1 cellular context compared by ENCODE assay signal in the genomic region with DNA sequence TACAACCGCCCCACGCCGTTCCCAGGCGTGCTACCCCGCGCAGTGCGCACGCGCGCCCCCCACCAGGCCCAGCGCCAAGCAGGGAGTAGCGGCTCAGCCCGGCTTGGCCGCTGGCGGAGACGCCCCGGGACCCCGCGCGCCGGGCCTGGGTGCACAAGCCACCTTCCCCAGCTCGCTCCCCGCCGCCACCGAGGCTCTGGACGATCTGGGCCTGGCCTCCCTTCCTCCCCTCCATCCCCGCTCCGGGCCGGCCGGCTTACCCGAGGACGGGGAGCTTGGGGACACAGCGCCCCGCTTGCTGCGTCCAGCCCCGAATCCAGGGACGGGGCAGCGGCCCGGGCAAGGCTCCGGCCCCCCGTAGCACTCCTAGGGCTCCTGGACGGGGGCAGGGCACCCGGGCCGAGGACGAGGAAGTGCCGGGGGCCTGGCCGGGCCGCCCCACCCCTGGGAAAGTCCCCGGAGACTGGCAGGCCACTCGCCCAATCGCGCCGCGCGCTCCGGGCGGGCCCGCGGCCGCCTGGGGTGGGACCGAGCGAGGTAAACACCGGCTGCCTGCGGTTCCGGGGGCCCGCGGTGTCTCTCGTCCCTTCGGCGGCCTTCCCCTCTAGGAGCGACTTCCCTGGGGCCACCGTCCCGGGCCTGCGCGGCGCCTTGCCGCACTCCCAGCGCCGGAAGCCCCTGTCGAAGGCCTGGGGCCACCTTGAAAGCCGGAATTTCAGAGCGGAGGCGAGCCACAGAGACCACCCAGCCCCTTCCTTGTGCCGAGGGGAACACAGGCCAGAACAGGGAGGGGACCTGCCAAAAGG.
TF ChIP-seq lines count a peak whose summit lies in the region.

A gene with protein sequence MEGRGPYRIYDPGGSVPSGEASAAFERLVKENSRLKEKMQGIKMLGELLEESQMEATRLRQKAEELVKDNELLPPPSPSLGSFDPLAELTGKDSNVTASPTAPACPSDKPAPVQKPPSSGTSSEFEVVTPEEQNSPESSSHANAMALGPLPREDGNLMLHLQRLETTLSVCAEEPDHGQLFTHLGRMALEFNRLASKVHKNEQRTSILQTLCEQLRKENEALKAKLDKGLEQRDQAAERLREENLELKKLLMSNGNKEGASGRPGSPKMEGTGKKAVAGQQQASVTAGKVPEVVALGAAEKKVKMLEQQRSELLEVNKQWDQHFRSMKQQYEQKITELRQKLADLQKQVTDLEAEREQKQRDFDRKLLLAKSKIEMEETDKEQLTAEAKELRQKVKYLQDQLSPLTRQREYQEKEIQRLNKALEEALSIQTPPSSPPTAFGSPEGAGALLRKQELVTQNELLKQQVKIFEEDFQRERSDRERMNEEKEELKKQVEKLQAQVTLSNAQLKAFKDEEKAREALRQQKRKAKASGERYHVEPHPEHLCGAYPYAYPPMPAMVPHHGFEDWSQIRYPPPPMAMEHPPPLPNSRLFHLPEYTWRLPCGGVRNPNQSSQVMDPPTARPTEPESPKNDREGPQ (minus strand): TSS at position 415 of the 806 bp plus-strand sequence. CDS start 15,939 bp downstream, outside the sequence.

TF ChIP-seq in H1, 55 proteins besides CTCF, POLR2A, EP300 and RAD21:
- no peak for TF ChIP-seq GTF2F1 (IDR thresholded peaks at IDR 0.05; ENCODE audit: borderline replicate concordance, low read depth, low read length)
- no peak for TF ChIP-seq BRCA1 (IDR thresholded peaks at IDR 0.05; ENCODE audit: low read depth, low read length)
- TF ChIP-seq KDM4A (IDR thresholded peaks at IDR 0.05; ENCODE audit: low read depth, low read length, severe bottlenecking), result peak; percentile 98
- 0 out of 2 replicates have a peak, but pooled peaks have one; percentile 7 for TF ChIP-seq TEAD4 (IDR thresholded peaks at IDR 0.05; ENCODE audit: low read depth, low read length)
- peak; percentile 20; the same call in 1 of the 2 replicates for TF ChIP-seq GABPA (IDR thresholded peaks at IDR 0.05; ENCODE audit: borderline replicate concordance, insufficient read depth, low read length)
- TF ChIP-seq, protein P1, sequence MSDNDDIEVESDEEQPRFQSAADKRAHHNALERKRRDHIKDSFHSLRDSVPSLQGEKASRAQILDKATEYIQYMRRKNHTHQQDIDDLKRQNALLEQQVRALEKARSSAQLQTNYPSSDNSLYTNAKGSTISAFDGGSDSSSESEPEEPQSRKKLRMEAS (IDR thresholded peaks at IDR 0.05), result 0 out of 2 replicates have a peak, but pooled peaks have one; percentile 8
- peak; percentile 14; the same call in 1 of the 2 replicates for TF ChIP-seq TBP (IDR thresholded peaks at IDR 0.05; ENCODE audit: low read depth, low read length)
- TF ChIP-seq, protein P2, sequence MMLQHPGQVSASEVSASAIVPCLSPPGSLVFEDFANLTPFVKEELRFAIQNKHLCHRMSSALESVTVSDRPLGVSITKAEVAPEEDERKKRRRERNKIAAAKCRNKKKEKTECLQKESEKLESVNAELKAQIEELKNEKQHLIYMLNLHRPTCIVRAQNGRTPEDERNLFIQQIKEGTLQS (IDR thresholded peaks at IDR 0.05; ENCODE audit: insufficient read depth, low read depth, low read length), result no peak
- TF ChIP-seq ASH2L (IDR thresholded peaks at IDR 0.05; ENCODE audit: low read length), result peak; percentile 98
- no peak for TF ChIP-seq EGR1 (IDR thresholded peaks at IDR 0.05; ENCODE audit: borderline replicate concordance, low read depth, low read length)
- peak; percentile 39; the same call in 1 of the 2 replicates for TF ChIP-seq SP2 (IDR thresholded peaks at IDR 0.05; ENCODE audit: low read length)
- TF ChIP-seq CREB1 (IDR thresholded peaks at IDR 0.05), result no peak
- TF ChIP-seq KDM5A (IDR thresholded peaks at IDR 0.05; ENCODE audit: low read length), result no peak
- peak; percentile 41; the same call in 1 of the 2 replicates for TF ChIP-seq NRF1 (IDR thresholded peaks at IDR 0.05; ENCODE audit: low read depth, low read length)
- no peak for TF ChIP-seq TCF12 (IDR thresholded peaks at IDR 0.05; ENCODE audit: low read depth, low read length)
- TF ChIP-seq SP4 (IDR thresholded peaks at IDR 0.05; ENCODE audit: low read length), result 0 out of 2 replicates have a peak, but pooled peaks have one; percentile 11
- TF ChIP-seq, protein P3, sequence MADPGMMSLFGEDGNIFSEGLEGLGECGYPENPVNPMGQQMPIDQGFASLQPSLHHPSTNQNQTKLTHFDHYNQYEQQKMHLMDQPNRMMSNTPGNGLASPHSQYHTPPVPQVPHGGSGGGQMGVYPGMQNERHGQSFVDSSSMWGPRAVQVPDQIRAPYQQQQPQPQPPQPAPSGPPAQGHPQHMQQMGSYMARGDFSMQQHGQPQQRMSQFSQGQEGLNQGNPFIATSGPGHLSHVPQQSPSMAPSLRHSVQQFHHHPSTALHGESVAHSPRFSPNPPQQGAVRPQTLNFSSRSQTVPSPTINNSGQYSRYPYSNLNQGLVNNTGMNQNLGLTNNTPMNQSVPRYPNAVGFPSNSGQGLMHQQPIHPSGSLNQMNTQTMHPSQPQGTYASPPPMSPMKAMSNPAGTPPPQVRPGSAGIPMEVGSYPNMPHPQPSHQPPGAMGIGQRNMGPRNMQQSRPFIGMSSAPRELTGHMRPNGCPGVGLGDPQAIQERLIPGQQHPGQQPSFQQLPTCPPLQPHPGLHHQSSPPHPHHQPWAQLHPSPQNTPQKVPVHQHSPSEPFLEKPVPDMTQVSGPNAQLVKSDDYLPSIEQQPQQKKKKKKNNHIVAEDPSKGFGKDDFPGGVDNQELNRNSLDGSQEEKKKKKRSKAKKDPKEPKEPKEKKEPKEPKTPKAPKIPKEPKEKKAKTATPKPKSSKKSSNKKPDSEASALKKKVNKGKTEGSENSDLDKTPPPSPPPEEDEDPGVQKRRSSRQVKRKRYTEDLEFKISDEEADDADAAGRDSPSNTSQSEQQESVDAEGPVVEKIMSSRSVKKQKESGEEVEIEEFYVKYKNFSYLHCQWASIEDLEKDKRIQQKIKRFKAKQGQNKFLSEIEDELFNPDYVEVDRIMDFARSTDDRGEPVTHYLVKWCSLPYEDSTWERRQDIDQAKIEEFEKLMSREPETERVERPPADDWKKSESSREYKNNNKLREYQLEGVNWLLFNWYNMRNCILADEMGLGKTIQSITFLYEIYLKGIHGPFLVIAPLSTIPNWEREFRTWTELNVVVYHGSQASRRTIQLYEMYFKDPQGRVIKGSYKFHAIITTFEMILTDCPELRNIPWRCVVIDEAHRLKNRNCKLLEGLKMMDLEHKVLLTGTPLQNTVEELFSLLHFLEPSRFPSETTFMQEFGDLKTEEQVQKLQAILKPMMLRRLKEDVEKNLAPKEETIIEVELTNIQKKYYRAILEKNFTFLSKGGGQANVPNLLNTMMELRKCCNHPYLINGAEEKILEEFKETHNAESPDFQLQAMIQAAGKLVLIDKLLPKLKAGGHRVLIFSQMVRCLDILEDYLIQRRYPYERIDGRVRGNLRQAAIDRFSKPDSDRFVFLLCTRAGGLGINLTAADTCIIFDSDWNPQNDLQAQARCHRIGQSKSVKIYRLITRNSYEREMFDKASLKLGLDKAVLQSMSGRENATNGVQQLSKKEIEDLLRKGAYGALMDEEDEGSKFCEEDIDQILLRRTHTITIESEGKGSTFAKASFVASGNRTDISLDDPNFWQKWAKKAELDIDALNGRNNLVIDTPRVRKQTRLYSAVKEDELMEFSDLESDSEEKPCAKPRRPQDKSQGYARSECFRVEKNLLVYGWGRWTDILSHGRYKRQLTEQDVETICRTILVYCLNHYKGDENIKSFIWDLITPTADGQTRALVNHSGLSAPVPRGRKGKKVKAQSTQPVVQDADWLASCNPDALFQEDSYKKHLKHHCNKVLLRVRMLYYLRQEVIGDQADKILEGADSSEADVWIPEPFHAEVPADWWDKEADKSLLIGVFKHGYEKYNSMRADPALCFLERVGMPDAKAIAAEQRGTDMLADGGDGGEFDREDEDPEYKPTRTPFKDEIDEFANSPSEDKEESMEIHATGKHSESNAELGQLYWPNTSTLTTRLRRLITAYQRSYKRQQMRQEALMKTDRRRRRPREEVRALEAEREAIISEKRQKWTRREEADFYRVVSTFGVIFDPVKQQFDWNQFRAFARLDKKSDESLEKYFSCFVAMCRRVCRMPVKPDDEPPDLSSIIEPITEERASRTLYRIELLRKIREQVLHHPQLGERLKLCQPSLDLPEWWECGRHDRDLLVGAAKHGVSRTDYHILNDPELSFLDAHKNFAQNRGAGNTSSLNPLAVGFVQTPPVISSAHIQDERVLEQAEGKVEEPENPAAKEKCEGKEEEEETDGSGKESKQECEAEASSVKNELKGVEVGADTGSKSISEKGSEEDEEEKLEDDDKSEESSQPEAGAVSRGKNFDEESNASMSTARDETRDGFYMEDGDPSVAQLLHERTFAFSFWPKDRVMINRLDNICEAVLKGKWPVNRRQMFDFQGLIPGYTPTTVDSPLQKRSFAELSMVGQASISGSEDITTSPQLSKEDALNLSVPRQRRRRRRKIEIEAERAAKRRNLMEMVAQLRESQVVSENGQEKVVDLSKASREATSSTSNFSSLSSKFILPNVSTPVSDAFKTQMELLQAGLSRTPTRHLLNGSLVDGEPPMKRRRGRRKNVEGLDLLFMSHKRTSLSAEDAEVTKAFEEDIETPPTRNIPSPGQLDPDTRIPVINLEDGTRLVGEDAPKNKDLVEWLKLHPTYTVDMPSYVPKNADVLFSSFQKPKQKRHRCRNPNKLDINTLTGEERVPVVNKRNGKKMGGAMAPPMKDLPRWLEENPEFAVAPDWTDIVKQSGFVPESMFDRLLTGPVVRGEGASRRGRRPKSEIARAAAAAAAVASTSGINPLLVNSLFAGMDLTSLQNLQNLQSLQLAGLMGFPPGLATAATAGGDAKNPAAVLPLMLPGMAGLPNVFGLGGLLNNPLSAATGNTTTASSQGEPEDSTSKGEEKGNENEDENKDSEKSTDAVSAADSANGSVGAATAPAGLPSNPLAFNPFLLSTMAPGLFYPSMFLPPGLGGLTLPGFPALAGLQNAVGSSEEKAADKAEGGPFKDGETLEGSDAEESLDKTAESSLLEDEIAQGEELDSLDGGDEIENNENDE (IDR thresholded peaks at IDR 0.05; ENCODE audit: insufficient replicate concordance, low read length), result no peak
- peak; percentile 62 for TF ChIP-seq CTBP2 (IDR thresholded peaks at IDR 0.05; ENCODE audit: borderline replicate concordance, insufficient read depth, insufficient read length, low read length)
- TF ChIP-seq RBBP5 (IDR thresholded peaks at IDR 0.05; ENCODE audit: borderline replicate concordance, low read depth, low read length), result peak; percentile 96
- peak; percentile 59 for TF ChIP-seq TAF7 (optimal IDR thresholded peaks at IDR 0.05; ENCODE audit: borderline replicate concordance, low read depth, low read length)
- no peak for TF ChIP-seq BACH1 (IDR thresholded peaks at IDR 0.05; ENCODE audit: low read length)
- TF ChIP-seq PHF8 (conservative IDR thresholded peaks at IDR 0.05; ENCODE audit: low read depth, low read length), result peak; percentile 76
- TF ChIP-seq HDAC2 (IDR thresholded peaks at IDR 0.05; ENCODE audit: borderline replicate concordance in 1 of 2, low read depth in 2 of 2, low read length in 2 of 2), result peak in 1 of 2 experiments; percentile 80; a peak in 1 of 4 replicates
- no peak for TF ChIP-seq SIN3A (conservative IDR thresholded peaks at IDR 0.05 in 1 of 2, IDR thresholded peaks at IDR 0.05 in 1 of 2; ENCODE audit: low read depth in 1 of 2, low read length in 2 of 2)
